Comparison of ENCODE assay signal across 8 cellular contexts in genomic region chr10:74419491-74420466, GRCh38.
DNase-seq lines count a peak whose midpoint lies in the region; ATAC-seq and TF ChIP-seq lines count a peak whose summit lies in the region.

No MANE protein-coding gene starts in this region.

- H3K4me1 Mint-ChIP-seq in MCF 10A (ENCODE audit: insufficient read depth, unreplicated experiment), result no peaks in the 10 kb centered on the region

- BruUV-seq in MCF 10A (replicated peaks; lab: Mats Ljungman, UMichigan), result no TSS peak

- H3K27ac Mint-ChIP-seq in MCF 10A (ENCODE audit: low read depth, unreplicated experiment), result no peak overlapping the region

- H3K27ac ChIP-seq in GM23248 (no peak overlapping the region), OCI-LY3 (ENCODE audit: low read length) (no peak overlapping the region)

- no peaks in the 10 kb centered on the region for H3K9me3 Mint-ChIP-seq in MCF 10A (ENCODE audit: unreplicated experiment)

- H3K4me2 ChIP-seq in GM23248 (ENCODE audit: unreplicated experiment), result no peak overlapping the region
- no peak overlapping the region for H3K4me2 ChIP-seq in OCI-LY3 (ENCODE audit: low read length)

- H3K4me3 ChIP-seq in GM23248, result no peak overlapping the region
- H3K4me3 ChIP-seq in OCI-LY3 (ENCODE audit: low read length), result no peak overlapping the region

- H3K27me3 ChIP-seq in GM23248 (replicated peaks; ENCODE audit: insufficient read depth) (no peaks in the 10 kb centered on the region), OCI-LY3 (ENCODE audit: low read depth, low read length) (no peaks in the 10 kb centered on the region)

- WGBS in GM23248 (ENCODE audit: low coverage in 1 of 2, low lambda C conversion rate in 2 of 2, missing lambda C conversion rate in 2 of 2), 2 experiments, result 96 to 97% methylated on average over 3 of the region's 3 CpGs

- ATAC-seq in GM21717 (IDR thresholded peaks at IDR 0.05; ENCODE audit: unreplicated experiment) (no peak), GM18511 (IDR thresholded peaks at IDR 0.05; ENCODE audit: unreplicated experiment) (no peak)

- H3K27me3 Mint-ChIP-seq in MCF 10A (ENCODE audit: insufficient read depth, unreplicated experiment), result no peaks in the 10 kb centered on the region

- H3K9ac ChIP-seq in GM23248 (no peak overlapping the region), OCI-LY3 (ENCODE audit: low read length) (no peak overlapping the region)

- no peaks in the 10 kb centered on the region for H3K36me3 ChIP-seq in GM23248 (ENCODE audit: low read depth)
- H3K36me3 ChIP-seq in OCI-LY3 (replicated peaks; ENCODE audit: low read depth, low read length), result no peaks in the 10 kb centered on the region

- H3K4me1 ChIP-seq in GM23248 (ENCODE audit: insufficient read depth), result no peaks in the 10 kb centered on the region
- H3K4me1 ChIP-seq in OCI-LY3 (ENCODE audit: low read length), result no peaks in the 10 kb centered on the region

- intact Hi-C loops in MCF 10A (cut with micrococcal nuclease), result loop anchor here (1.0 to 5.0 kb wide), 2 partner anchors 152 to 600 kb away; no protein-coding TSS in a partner anchor

- H3K9me3 ChIP-seq in GM23248 (ENCODE audit: low read depth) (no peaks in the 10 kb centered on the region), OCI-LY3 (ENCODE audit: insufficient read depth, low read length) (no peaks in the 10 kb centered on the region)

- DNase-seq in Ammon's horn (ENCODE audit: low spot score) (peak; percentile 44), GM23248 (peak; percentile 51), MCF 10A (ENCODE audit: unreplicated experiment) (peak; percentile 39), myocyte (ENCODE audit: low read depth) (peak; percentile 34), DMS79 treated with DMSO at 0.1 percent for 48 hours (lab: John Stamatoyannopoulos, UW) (no peak)

- H3F3A ChIP-seq in GM23248 (ENCODE audit: insufficient read depth), result no peaks in the 10 kb centered on the region

- H3K79me2 ChIP-seq in GM23248 (ENCODE audit: insufficient read depth) (no peaks in the 10 kb centered on the region), OCI-LY3 (ENCODE audit: low read length) (no peaks in the 10 kb centered on the region)

- H2AFZ ChIP-seq in GM23248, result no peak overlapping the region
- no peak overlapping the region for H2AFZ ChIP-seq in OCI-LY3 (ENCODE audit: low read depth, low read length)

- peak; percentile 58 for TF ChIP-seq CTCF in OCI-LY3 (IDR thresholded peaks at IDR 0.05; ENCODE audit: low read depth, low read length)
- TF ChIP-seq CTCF in MCF 10A (IDR thresholded peaks at IDR 0.05; ENCODE audit: unreplicated experiment), result peak; percentile 35

- no peaks in the 10 kb centered on the region for H4K20me1 ChIP-seq in GM23248 (ENCODE audit: insufficient read depth)
- H4K20me1 ChIP-seq in OCI-LY3 (ENCODE audit: insufficient read depth, low read length), result no peaks in the 10 kb centered on the region

- peaks cover 6% of the 10 kb centered on the region for H3K36me3 Mint-ChIP-seq in MCF 10A (ENCODE audit: insufficient read depth, unreplicated experiment)

- in situ Hi-C loops in GM23248 (cut with MboI), result no loop called here

- H3K9me2 ChIP-seq in GM23248 (ENCODE audit: insufficient read depth), result no peaks in the 10 kb centered on the region

- POLR2A ChIA-PET in MCF 10A (lab: Yijun Ruan, JAX), result interaction anchor here (0.6 to 1.9 kb wide), 2 partner anchors 12 to 17 kb away, joined by 3 to 6 read pairs; no protein-coding TSS in a partner anchor

- CTCF ChIA-PET in MCF 10A (lab: Yijun Ruan, JAX), result interaction anchor here (0.5 to 1.3 kb wide), 11 partner anchors 8 to 816 kb away, joined by 3 to 5 read pairs (median 3); partner anchors contain the start of gene COMTD1

- no peak overlapping the region for H3K4me3 Mint-ChIP-seq in MCF 10A (ENCODE audit: unreplicated experiment)
